In the genomic region with DNA sequence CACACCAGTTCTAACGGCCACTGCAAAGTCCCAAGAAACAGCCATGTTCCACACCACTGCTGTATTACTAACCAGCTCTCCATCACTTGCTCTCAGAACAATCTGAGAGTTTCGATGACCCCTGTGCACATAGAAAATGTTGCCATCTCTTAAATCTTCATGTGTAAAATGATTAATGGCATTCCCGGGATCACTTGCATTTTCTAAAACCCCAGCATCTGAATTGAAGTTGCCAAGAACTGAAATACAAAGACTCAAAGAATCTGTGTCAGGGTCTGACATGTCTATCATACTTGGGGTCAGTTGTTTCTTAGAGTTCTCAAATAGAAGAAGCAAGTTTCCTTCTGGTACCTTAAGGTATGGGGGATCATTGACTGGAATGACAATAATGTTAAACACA, we compare ENCODE assay signal across 24 cellular contexts.
A peak's percentile ranks its signal among the peaks of the same experiment; 100 is the strongest.
DNase-seq lines count a peak whose midpoint lies in the region; ATAC-seq, FAIRE-seq and TF ChIP-seq lines count a peak whose summit lies in the region.
"Had no signal": no experiment of that assay in that cellular context is flagged by ENCODE, and none has a peak within 500 bp of the region (broad histone marks: within the 10 kb centered on the region; RNA-seq: fewer than 3 reads in every experiment).

No MANE protein-coding gene starts in this region.

- H3K9me3 ChIP-seq in astrocyte (ENCODE audit: insufficient read depth, low read depth, low read length) = no peaks in the 10 kb centered on the region
- H3K9me3 ChIP-seq in trophoblast cell (ENCODE audit: insufficient read depth, low read depth, low read length) = no peaks in the 10 kb centered on the region
- H3K9me3 ChIP-seq: A549, Caco-2 had no signal

- H3K27ac ChIP-seq in astrocyte (ENCODE audit: low read depth, low read length) = no peak overlapping the region
- no peak overlapping the region for H3K27ac ChIP-seq in trophoblast cell (ENCODE audit: low read depth, low read length)
- H3K27ac ChIP-seq: 22Rv1; A549; BLaER1 treated with 17β-estradiol and CSF1 and Interleukin-3, amounts not matched to agents 10 nM and 100 nM; C4-2B had no signal

- no peak overlapping the region for H3K4me3 Mint-ChIP-seq in stimulated activated naive CD8-positive, alpha-beta T cell treated with anti-CD3 and anti-CD28 coated beads, Interleukin-15, Interleukin-2, amounts not matched to agents 100 ng/mL and 50 ng/mL, for 24 hours
- no peak overlapping the region for H3K4me3 Mint-ChIP-seq in astrocyte (ENCODE audit: unreplicated experiment)
- H3K4me3 Mint-ChIP-seq: B cell; CD4-positive, alpha-beta T cell; CD8-positive, alpha-beta T cell had no signal

- H3K4me3 ChIP-seq in astrocyte (ENCODE audit: insufficient read depth, low read depth, low read length) (no peak overlapping the region), trophoblast cell (ENCODE audit: low read depth, low read length) (no peak overlapping the region)
- H3K4me3 ChIP-seq: A549; BLaER1 treated with 17β-estradiol and CSF1 and Interleukin-3, amounts not matched to agents 10 nM and 100 nM; GM12878 had no signal

- H4K8ac ChIP-seq in trophoblast cell (ENCODE audit: low read depth, low read length) = no peak overlapping the region

- no peak overlapping the region for H3K23ac ChIP-seq in trophoblast cell (ENCODE audit: low read length)

- no CpG with 5 or more reads among the region's 3 CpGs for WGBS in trophoblast cell (ENCODE audit: extremely low coverage, insufficient coverage, insufficient read length)

- H3K4ac ChIP-seq in trophoblast cell (ENCODE audit: low read depth, low read length) = no peak overlapping the region

- H2BK12ac ChIP-seq in trophoblast cell (ENCODE audit: low read length) = no peak overlapping the region

- peak overlapping the region; percentile 26 for H3K27ac Mint-ChIP-seq in stimulated activated naive CD8-positive, alpha-beta T cell treated with anti-CD3 and anti-CD28 coated beads, Interleukin-15, Interleukin-2, amounts not matched to agents 100 ng/mL and 50 ng/mL, for 24 hours
- no peak overlapping the region for H3K27ac Mint-ChIP-seq in astrocyte (ENCODE audit: unreplicated experiment)
- H3K27ac Mint-ChIP-seq: B cell; CD4-positive, alpha-beta T cell; CD8-positive, alpha-beta T cell had no signal

- no peak overlapping the region for H2BK120ac ChIP-seq in trophoblast cell (ENCODE audit: insufficient read depth, low read length, poor library complexity)

- H3K9ac ChIP-seq in astrocyte (ENCODE audit: low read length) (no peak overlapping the region), trophoblast cell (ENCODE audit: low read length) (peak overlapping the region; percentile 58)
- H3K9ac ChIP-seq: BLaER1 treated with 17β-estradiol and CSF1 and Interleukin-3, amounts not matched to agents 10 nM and 100 nM had no signal

- peaks cover 58% of the 10 kb centered on the region for H3K27me3 Mint-ChIP-seq in stimulated activated naive CD8-positive, alpha-beta T cell treated with anti-CD3 and anti-CD28 coated beads, Interleukin-15, Interleukin-2, amounts not matched to agents 100 ng/mL and 50 ng/mL, for 24 hours
- peaks cover 24% of the 10 kb centered on the region for H3K27me3 Mint-ChIP-seq in astrocyte (ENCODE audit: low read depth, unreplicated experiment)

- H3K79me2 ChIP-seq in astrocyte (ENCODE audit: insufficient read depth, low read length) (no peaks in the 10 kb centered on the region), trophoblast cell (ENCODE audit: control insufficient read depth, insufficient read depth, low read length, poor library complexity) (no peaks in the 10 kb centered on the region)

- FAIRE-seq in astrocyte (lab: Jason Lieb, UNC) = no peak
- FAIRE-seq: A549, D721Med, GM12878, GM12892, GM18507 had no signal

- H3K4me1 Mint-ChIP-seq in stimulated activated naive CD8-positive, alpha-beta T cell treated with anti-CD3 and anti-CD28 coated beads, Interleukin-15, Interleukin-2, amounts not matched to agents 100 ng/mL and 50 ng/mL, for 24 hours (ENCODE audit: low read depth) = peaks cover 40% of the 10 kb centered on the region
- no peaks in the 10 kb centered on the region for H3K4me1 Mint-ChIP-seq in astrocyte (ENCODE audit: low read depth, unreplicated experiment)

- H3K14ac ChIP-seq in trophoblast cell (ENCODE audit: low read length) = no peak overlapping the region

- H4K12ac ChIP-seq in trophoblast cell (ENCODE audit: low read depth, low read length) = no peak overlapping the region

- no peak for ATAC-seq in stimulated activated naive CD8-positive, alpha-beta T cell treated with anti-CD3 and anti-CD28 coated beads, Interleukin-15, Interleukin-2, amounts not matched to agents 100 U/mL and 50 U/mL, for 24 hours
- ATAC-seq: A549; CD8-positive, alpha-beta T cell; GM12878 had no signal

- H4K20me1 ChIP-seq in astrocyte (ENCODE audit: insufficient read depth, low read length) = no peaks in the 10 kb centered on the region
- H4K20me1 ChIP-seq: BLaER1 treated with 17β-estradiol and CSF1 and Interleukin-3, amounts not matched to agents 10 nM and 100 nM had no signal

- no peaks in the 10 kb centered on the region for H3K36me3 ChIP-seq in astrocyte (ENCODE audit: insufficient read depth, low read length)
- no peaks in the 10 kb centered on the region for H3K36me3 ChIP-seq in trophoblast cell (ENCODE audit: control insufficient read depth in 1 of 2, insufficient read depth in 2 of 2, low read length in 2 of 2)
- H3K36me3 ChIP-seq: BLaER1 treated with 17β-estradiol and CSF1 and Interleukin-3, amounts not matched to agents 10 nM and 100 nM had no signal

- H4K91ac ChIP-seq in trophoblast cell (ENCODE audit: low read depth, low read length) = no peak overlapping the region

- H2BK5ac ChIP-seq in trophoblast cell (ENCODE audit: low read depth, low read length, poor library complexity) = no peak overlapping the region

- H3K4me2 ChIP-seq in astrocyte (ENCODE audit: low read length) (no peak overlapping the region), trophoblast cell (ENCODE audit: low read length) (no peak overlapping the region)
- H3K4me2 ChIP-seq: A549; BLaER1 treated with 17β-estradiol and CSF1 and Interleukin-3, amounts not matched to agents 10 nM and 100 nM had no signal

- no peaks in the 10 kb centered on the region for H3K79me1 ChIP-seq in trophoblast cell (ENCODE audit: low read length)

- no peaks in the 10 kb centered on the region for H3K36me3 Mint-ChIP-seq in stimulated activated naive CD8-positive, alpha-beta T cell treated with anti-CD3 and anti-CD28 coated beads, Interleukin-15, Interleukin-2, amounts not matched to agents 100 ng/mL and 50 ng/mL, for 24 hours (ENCODE audit: low read depth)
- H3K36me3 Mint-ChIP-seq in astrocyte (ENCODE audit: low read depth, unreplicated experiment) = no peaks in the 10 kb centered on the region
- H3K36me3 Mint-ChIP-seq: CD8-positive, alpha-beta T cell had no signal

- TF ChIP-seq CTCF in astrocyte (IDR thresholded peaks at IDR 0.05; ENCODE audit: insufficient read depth, low read depth, low read length) = no peak

- H3K18ac ChIP-seq in trophoblast cell (ENCODE audit: low read length) = no peak overlapping the region

- no peak for DNase-seq in stimulated activated naive CD8-positive, alpha-beta T cell treated with anti-CD3 and anti-CD28 coated beads, Interleukin-15, Interleukin-2, amounts not matched to agents 100 U/mL and 50 U/mL, for 24 hours
- peak; percentile 49 for DNase-seq in astrocyte (ENCODE audit: low read depth)
- no peak for DNase-seq in trophoblast cell
- DNase-seq in RKO (ENCODE audit: low spot score) = no peak
- DNase-seq in amniotic stem cell (lab: John Stamatoyannopoulos, UW) = no peak
- DNase-seq in NCI-H1436 treated with DMSO at 0.1 percent for 48 hours (lab: John Stamatoyannopoulos, UW) = no peak
- DNase-seq: AML-193; Caco-2; Calu3; CD4-positive, alpha-beta T cell; CD8-positive, alpha-beta T cell; DMS79 treated with DMSO at 0.1 percent for 48 hours; EL; GDM1 had no signal

- peaks cover 3% of the 10 kb centered on the region for H3K4me1 ChIP-seq in astrocyte (ENCODE audit: insufficient read depth, low read length)
- H3K4me1 ChIP-seq in trophoblast cell (ENCODE audit: control insufficient read depth in 1 of 2, insufficient read depth in 2 of 2, low read length in 2 of 2) = no peaks in the 10 kb centered on the region
- H3K4me1 ChIP-seq: A549, Caco-2 had no signal

- no peak overlapping the region for H2AK5ac ChIP-seq in trophoblast cell (ENCODE audit: low read length)

- no peaks in the 10 kb centered on the region for H3K9me3 Mint-ChIP-seq in stimulated activated naive CD8-positive, alpha-beta T cell treated with anti-CD3 and anti-CD28 coated beads, Interleukin-15, Interleukin-2, amounts not matched to agents 100 ng/mL and 50 ng/mL, for 24 hours
- no peaks in the 10 kb centered on the region for H3K9me3 Mint-ChIP-seq in astrocyte (ENCODE audit: unreplicated experiment)
- H3K9me3 Mint-ChIP-seq: CD4-positive, alpha-beta T cell; CD8-positive, alpha-beta T cell had no signal

- H3K27me3 ChIP-seq in astrocyte (ENCODE audit: insufficient read depth, low read length) (peaks cover 6% of the 10 kb centered on the region), trophoblast cell (ENCODE audit: insufficient read depth, low read length) (no peaks in the 10 kb centered on the region)
- H3K27me3 ChIP-seq: BLaER1 treated with 17β-estradiol and CSF1 and Interleukin-3, amounts not matched to agents 10 nM and 100 nM had no signal

- H2AFZ ChIP-seq in astrocyte (ENCODE audit: low read depth, low read length) (no peak overlapping the region), trophoblast cell (ENCODE audit: insufficient read depth, low read length, poor library complexity) (no peak overlapping the region)
